22 cellular contexts compared by ENCODE assay signal in genomic region chr12:100481021-100481420, GRCh38. TPM values are rescaled to one million over a fixed set of nuclear protein-coding genes. Genes with fewer than 3 reads are reported as not detected.
"Had no signal": no experiment of that assay in that cellular context is flagged by ENCODE, and none has a peak within 500 bp of the region (broad histone marks: within the 10 kb centered on the region; RNA-seq: fewer than 3 reads in every experiment).

No MANE protein-coding gene starts in this region.

- DNase-seq: activated B cell treated with CpG ODN at 0.5 μM for 24 hours; activated CD4-positive, alpha-beta T cell treated with anti-CD3 and anti-CD28 coated beads for 1 hour; activated CD4-positive, alpha-beta T cell treated with anti-CD3 and anti-CD28 coated beads, Interleukin-2, amount 10 ng/mL, durations not matched to agents 24 days and 14 days; activated CD4-positive, alpha-beta T cell treated with anti-CD3 and anti-CD28 coated beads, Interleukin-2, amount 50 U/mL, for 48 hours; activated CD8-positive, alpha-beta memory T cell treated with anti-CD3 and anti-CD28 coated beads for 24 hours; activated effector memory CD4-positive, alpha-beta T cell treated with anti-CD3 and anti-CD28 coated beads, Interleukin-2, amount 50 U/mL, for 16 hours; activated naive CD4-positive, alpha-beta T cell treated with Interleukin-2 at 50 U/mL for 16 hours; activated T-cell treated with anti-CD3 and anti-CD28 coated beads, Interleukin-2, amount 50 U/mL, for 4 hours; amygdala; brain microvascular endothelial cell; NCI-H1092; NCI-H1417 treated with DMSO at 0.1 percent for 48 hours; NCI-H1694; NCI-H2029 treated with DMSO at 0.1 percent for 48 hours; NCI-H524; SHP77 treated with DMSO at 0.1 percent for 48 hours; T-helper 2 cell; T1000 had no signal

- H3K27me3 ChIP-seq: brain microvascular endothelial cell, cardiac muscle cell had no signal

- FAIRE-seq: astrocyte, colon, TTC549 had no signal

- H3K4me3 ChIP-seq: cardiac muscle cell had no signal

- H3K36me3 ChIP-seq: brain microvascular endothelial cell, cardiac muscle cell had no signal

- H3K27ac ChIP-seq: brain microvascular endothelial cell, cardiac muscle cell had no signal

- ATAC-seq: activated T-cell treated with anti-CD3 and anti-CD28 coated beads, Interleukin-2, amount 50 U/mL, for 4 hours had no signal

RNA-seq across cellular contexts. Expression of gene NR1H4, which starts 7.4 kb away (rescaled TPM):
- total RNA-seq: activated B cell treated with CpG ODN at 0.5 μM for 24 hours; activated CD4-positive, alpha-beta T cell treated with anti-CD3 and anti-CD28 coated beads, Interleukin-2, amount 10 ng/mL, durations not matched to agents 24 days and 14 days; astrocyte; cardiac muscle cell had no signal
- polyA plus RNA-seq: cardiac muscle cell had no signal
